6 cellular contexts compared by ENCODE assay signal in genomic region chr4:187085339-187085738, GRCh38.
"Had no signal": no experiment of that assay in that cellular context is flagged by ENCODE, and none has a peak within 500 bp of the region (broad histone marks: within the 10 kb centered on the region; RNA-seq: fewer than 3 reads in every experiment).

No MANE protein-coding gene starts in this region.

- H3K27ac ChIP-seq: HL-60, KMS-11 had no signal

- FAIRE-seq: HTR-8/SVneo had no signal

- H3K9ac ChIP-seq: KMS-11 had no signal

- H3K4me2 ChIP-seq: KMS-11 had no signal

- DNase-seq: Karpas-422, KBM-7, KG1 had no signal
